8 cellular contexts compared by ENCODE assay signal in genomic region chr16:67561501-67561823, GRCh38. TPM values are rescaled to one million over a fixed set of nuclear protein-coding genes. Genes with fewer than 3 reads are reported as not detected.
A peak's percentile ranks its signal among the peaks of the same experiment; 100 is the strongest.
DNase-seq lines count a peak whose midpoint lies in the region; ATAC-seq and TF ChIP-seq lines count a peak whose summit lies in the region.

No MANE protein-coding gene starts in this region.

- peak overlapping the region; percentile 61 for H2AFZ ChIP-seq in smooth muscle cell (ENCODE audit: low read depth)

- H3K4me3 Mint-ChIP-seq in activated CD4-positive, alpha-beta memory T cell treated with anti-CD3 and anti-CD28 coated beads, Interleukin-2, amount 10 ng/mL, durations not matched to agents 7 days and 5 days = peak overlapping the region; percentile 86

- H3K27ac Mint-ChIP-seq in activated CD4-positive, alpha-beta memory T cell treated with anti-CD3 and anti-CD28 coated beads, Interleukin-2, amount 10 ng/mL, durations not matched to agents 7 days and 5 days = peak overlapping the region; percentile 92

- H3K9ac ChIP-seq in smooth muscle cell (ENCODE audit: low read depth) = peak overlapping the region; percentile 57

- H3K4me2 ChIP-seq in smooth muscle cell = peak overlapping the region; percentile 89

- POLR2A ChIA-PET in activated CD4-positive, alpha-beta memory T cell treated with anti-CD3 and anti-CD28 coated beads, Interleukin-2, amount 10 ng/mL, durations not matched to agents 7 days and 5 days (lab: Charles Lee) = interaction anchor here (0.8 to 11.1 kb wide), 22 partner anchors 9 to 524 kb away, joined by 3 to 277 read pairs (median 8); partner anchors contain the start of genes ACD, ATP6V0D1, C16orf86 and CARMIL2

- H3K4me1 ChIP-seq in iPS DF 6.9 (ENCODE audit: control insufficient read depth, insufficient read depth, low read length) = 0 out of 2 replicates have a peak, but pooled peaks cover 1% of the 10 kb centered on the region
- peaks cover 14% of the 10 kb centered on the region for H3K4me1 ChIP-seq in smooth muscle cell (ENCODE audit: low read depth)

- DNase-seq in HFF-Myc (ENCODE audit: extremely low read depth, low read depth) (no peak), iPS DF 6.9 (ENCODE audit: low read depth, low spot score) (no peak), smooth muscle cell (lab: John Stamatoyannopoulos, UW; ENCODE audit: unreplicated experiment) (no peak), activated gamma-delta T cell (lab: John Stamatoyannopoulos, UW) (no peak), activated gamma-delta T cell treated with Interleukin-2 at 50 U/mL for 16 hours (no peak), 8988T (no peak)
- no peak for DNase-seq in activated CD4-positive, alpha-beta memory T cell treated with anti-CD3 and anti-CD28 coated beads, Interleukin-2, amount 10 ng/mL, durations not matched to agents 7 days and 5 days

- H3K79me2 ChIP-seq in smooth muscle cell (ENCODE audit: low read depth) = peaks cover 47% of the 10 kb centered on the region

- no peak for TF ChIP-seq CTCF in HFF-Myc (IDR thresholded peaks at IDR 0.05; ENCODE audit: low read depth, low read length, missing control alignments)
- TF ChIP-seq CTCF in smooth muscle cell (IDR thresholded peaks at IDR 0.05; ENCODE audit: borderline replicate concordance, insufficient read depth, poor library complexity, severe bottlenecking) = no peak

- WGBS in iPS DF 6.9 (ENCODE audit: insufficient coverage, insufficient read length) = no CpG with 5 or more reads among the region's 8 CpGs
- WGBS in smooth muscle cell (ENCODE audit: low lambda C conversion rate) = 4% methylated on average over 8 of the region's 8 CpGs

- no peak for ATAC-seq in GM18870 (IDR thresholded peaks at IDR 0.05; ENCODE audit: unreplicated experiment)

- H3K4me3 ChIP-seq in HFF-Myc (replicated peaks; ENCODE audit: low read depth, low read length) (peak overlapping the region; percentile 61), iPS DF 6.9 (ENCODE audit: low read length) (peak overlapping the region; percentile 90; the same call in 1 of the 2 replicates), smooth muscle cell (peak overlapping the region; percentile 96)

- H3K27me3 Mint-ChIP-seq in activated CD4-positive, alpha-beta memory T cell treated with anti-CD3 and anti-CD28 coated beads, Interleukin-2, amount 10 ng/mL, durations not matched to agents 7 days and 5 days = no peaks in the 10 kb centered on the region

- H3F3A ChIP-seq in smooth muscle cell (ENCODE audit: low read depth) = peaks cover 10% of the 10 kb centered on the region

- H3K9me3 Mint-ChIP-seq in activated CD4-positive, alpha-beta memory T cell treated with anti-CD3 and anti-CD28 coated beads, Interleukin-2, amount 10 ng/mL, durations not matched to agents 7 days and 5 days = no peaks in the 10 kb centered on the region

- no peaks in the 10 kb centered on the region for H3K9me3 ChIP-seq in iPS DF 6.9 (ENCODE audit: control insufficient read depth, insufficient read depth, low read length)
- no peaks in the 10 kb centered on the region for H3K9me3 ChIP-seq in smooth muscle cell (replicated peaks; ENCODE audit: low read depth)

- H3K27ac ChIP-seq in iPS DF 6.9 (ENCODE audit: low read length) (no peak overlapping the region), smooth muscle cell (ENCODE audit: low read depth) (peak overlapping the region; percentile 99)

- H3K4me1 Mint-ChIP-seq in activated CD4-positive, alpha-beta memory T cell treated with anti-CD3 and anti-CD28 coated beads, Interleukin-2, amount 10 ng/mL, durations not matched to agents 7 days and 5 days = peaks cover 43% of the 10 kb centered on the region

- CTCF ChIA-PET in activated CD4-positive, alpha-beta memory T cell treated with anti-CD3 and anti-CD28 coated beads, Interleukin-2, amount 10 ng/mL, durations not matched to agents 7 days and 5 days (lab: Charles Lee) = interaction anchor here (0.5 to 11.4 kb wide), 16 partner anchors 9 to 687 kb away, joined by 3 to 334 read pairs (median 8); partner anchors contain the start of genes ATP6V0D1, C16orf86, CARMIL2 and ENKD1

- peaks cover 16% of the 10 kb centered on the region for H3K36me3 Mint-ChIP-seq in activated CD4-positive, alpha-beta memory T cell treated with anti-CD3 and anti-CD28 coated beads, Interleukin-2, amount 10 ng/mL, durations not matched to agents 7 days and 5 days (ENCODE audit: low read depth)

- no peaks in the 10 kb centered on the region for H3K27me3 ChIP-seq in iPS DF 6.9 (ENCODE audit: control insufficient read depth, insufficient read depth, low read length)
- H3K27me3 ChIP-seq in smooth muscle cell (ENCODE audit: low read depth) = no peaks in the 10 kb centered on the region

- H3K36me3 ChIP-seq in iPS DF 6.9 (ENCODE audit: control insufficient read depth, insufficient read depth, low read length) = no peaks in the 10 kb centered on the region
- no peaks in the 10 kb centered on the region for H3K36me3 ChIP-seq in smooth muscle cell (ENCODE audit: low read depth)

- peaks cover 31% of the 10 kb centered on the region for H4K20me1 ChIP-seq in smooth muscle cell (ENCODE audit: low read depth)

RNA-seq across cellular contexts. Expression of gene CTCF, which starts 0.9 kb away (rescaled TPM):
- total RNA-seq in activated CD4-positive, alpha-beta memory T cell treated with anti-CD3 and anti-CD28 coated beads, Interleukin-2, amount 10 ng/mL, durations not matched to agents 7 days and 5 days = 10 to 100 TPM; 74.9 to 76.9 TPM
- 32.4 and 37.3 TPM in 2 replicates for total RNA-seq in smooth muscle cell
- 28.4 and 34.8 TPM in 2 replicates for polyA plus RNA-seq in smooth muscle cell

RNA-seq across cellular contexts. Expression of gene RIPOR1, which starts 32.8 kb away (rescaled TPM):
- total RNA-seq in activated CD4-positive, alpha-beta memory T cell treated with anti-CD3 and anti-CD28 coated beads, Interleukin-2, amount 10 ng/mL, durations not matched to agents 7 days and 5 days = 10 to 100 TPM; 24.6 to 32.7 TPM
- total RNA-seq in smooth muscle cell = 10.7 and 26.6 TPM in 2 replicates
- 47.3 and 57.2 TPM in 2 replicates for polyA plus RNA-seq in smooth muscle cell
